8 cellular contexts compared by ENCODE assay signal in genomic region chr11:75352417-75353206, GRCh38. TPM values are rescaled to one million over a fixed set of nuclear protein-coding genes. Genes with fewer than 3 reads are reported as not detected.
DNase-seq lines count a peak whose midpoint lies in the region; ATAC-seq and TF ChIP-seq lines count a peak whose summit lies in the region.

No MANE protein-coding gene starts in this region.

- peak overlapping the region; percentile 87 for H3K4me3 Mint-ChIP-seq in T-helper 2 cell treated with Interferon-gamma antibody and Interleukin-4, amounts not matched to agents 5 μg/mL and 100 μg/mL, for 36 hours

- peak; percentile 40 for DNase-seq in activated naive CD4-positive, alpha-beta T cell treated with Interleukin-2 at 50 U/mL for 16 hours
- DNase-seq in activated naive CD4-positive, alpha-beta T cell (lab: John Stamatoyannopoulos, UW): no peak
- no peak for DNase-seq in T-helper 2 cell treated with Interferon-gamma antibody and Interleukin-4, amounts not matched to agents 5 μg/mL and 100 μg/mL, for 36 hours (ENCODE audit: low spot score)
- DNase-seq in fibroblast of pulmonary artery (ENCODE audit: low read depth) (no peak), psoas muscle (no peak), GM03348 (ENCODE audit: low spot score) (no peak), LoVo (ENCODE audit: low spot score) (no peak)

- WGBS in psoas muscle, 3 donors: 30 to 35% (median 34%) methylated on average over 12 of the region's 12 CpGs

- intact Hi-C loops in psoas muscle (cut with DNase I): no loop called here

- peaks cover 17% of the 10 kb centered on the region for H3K4me1 ChIP-seq in psoas muscle

- peaks cover 7% of the 10 kb centered on the region for H3K36me3 Mint-ChIP-seq in T-helper 2 cell treated with Interferon-gamma antibody and Interleukin-4, amounts not matched to agents 5 μg/mL and 100 μg/mL, for 36 hours (ENCODE audit: low read depth)

- no peaks in the 10 kb centered on the region for H3K27me3 Mint-ChIP-seq in T-helper 2 cell treated with Interferon-gamma antibody and Interleukin-4, amounts not matched to agents 5 μg/mL and 100 μg/mL, for 36 hours (ENCODE audit: low read depth)

- peaks cover 37% of the 10 kb centered on the region for H3K4me1 Mint-ChIP-seq in T-helper 2 cell treated with Interferon-gamma antibody and Interleukin-4, amounts not matched to agents 5 μg/mL and 100 μg/mL, for 36 hours (ENCODE audit: low read depth)

- H3K9me3 Mint-ChIP-seq in T-helper 2 cell treated with Interferon-gamma antibody and Interleukin-4, amounts not matched to agents 5 μg/mL and 100 μg/mL, for 36 hours: no peaks in the 10 kb centered on the region

- ATAC-seq in psoas muscle (peak in 2 of 4 donors; percentile 22 to 39), HG03432 (IDR thresholded peaks at IDR 0.05; ENCODE audit: unreplicated experiment) (no peak)

- peaks cover 0 to 4% (median 0%) of the 10 kb centered on the region in 3 donors for H3K27me3 ChIP-seq in psoas muscle (ENCODE audit: insufficient read depth in 3 of 3, low read length in 2 of 3)

- no peaks in the 10 kb centered on the region for H3K36me3 ChIP-seq in psoas muscle (ENCODE audit: insufficient read depth in 1 of 2, low read depth in 1 of 2)

- TF ChIP-seq CTCF in fibroblast of pulmonary artery (IDR thresholded peaks at IDR 0.05; ENCODE audit: low read length, missing control alignments) (no peak), psoas muscle (IDR thresholded peaks at IDR 0.05) (no peak)

- H3K4me3 ChIP-seq in fibroblast of pulmonary artery (replicated peaks; ENCODE audit: low read depth, low read length): peak overlapping the region; percentile 62
- H3K4me3 ChIP-seq in psoas muscle: peak overlapping the region; percentile 84

- H3K27ac Mint-ChIP-seq in T-helper 2 cell treated with Interferon-gamma antibody and Interleukin-4, amounts not matched to agents 5 μg/mL and 100 μg/mL, for 36 hours: peak overlapping the region; percentile 92

- H3K9me3 ChIP-seq in psoas muscle: no peaks in the 10 kb centered on the region

- H3K27ac ChIP-seq in psoas muscle: peak overlapping the region; percentile 41

RNA-seq across cellular contexts. Expression of gene ARRB1, which starts 1.2 kb away (rescaled TPM):
- total RNA-seq in psoas muscle: 10 to 100 TPM in 1 of 4 donors, 1 to 10 TPM in 3; 7.4 to 17.3 (median 9.0) TPM
- 1 to 10 TPM; 3.6 to 3.8 (median 3.8) TPM for polyA plus RNA-seq in psoas muscle

RNA-seq across cellular contexts. Expression of gene RPS3, which starts 46.7 kb away (rescaled TPM):
- 1,000 to 10,000 TPM in 2 of 4 donors, 100 to 1,000 TPM in 2; 807 to 1,216 (median 929) TPM for total RNA-seq in psoas muscle
- 1,000 to 10,000 TPM; 1,619 to 2,132 (median 1,802) TPM for polyA plus RNA-seq in psoas muscle
